In genomic region chr11:78653294-78653909, GRCh38 we compare ENCODE assay signal across 13 cellular contexts.
"Had no signal": no experiment of that assay in that cellular context is flagged by ENCODE, and none has a peak within 500 bp of the region (broad histone marks: within the 10 kb centered on the region; RNA-seq: fewer than 3 reads in every experiment).

No MANE protein-coding gene starts in this region.

- H3K4me1 ChIP-seq: breast epithelium, pancreas, SJCRH30, tibial nerve had no signal

- H3K27ac ChIP-seq: breast epithelium, dorsolateral prefrontal cortex, esophagus squamous epithelium, pancreas, SJCRH30, tibial nerve had no signal

- H3K4me3 ChIP-seq: breast epithelium, dorsolateral prefrontal cortex, esophagus squamous epithelium, pancreas, SJCRH30, tibial nerve had no signal

- ATAC-seq: left ventricle myocardium superior, pancreas had no signal

- H3K9me3 ChIP-seq: breast epithelium, esophagus squamous epithelium, pancreas, SJCRH30, tibial nerve had no signal

- H3K36me3 ChIP-seq: breast epithelium, pancreas, SJCRH30 had no signal

- H3K27me3 ChIP-seq: breast epithelium, dorsolateral prefrontal cortex, esophagus squamous epithelium, pancreas, SJCRH30, tibial nerve had no signal

- H3K9me3 Mint-ChIP-seq: activated naive CD4-positive, alpha-beta T cell treated with anti-CD3 and anti-CD28 coated beads, Interleukin-2, amount 50 U/mL, for 72 hours had no signal

- DNase-seq: activated CD4-positive, alpha-beta T cell treated with anti-CD3 and anti-CD28 coated beads, Interleukin-2, amount 50 U/mL, for 4 hours; activated CD4-positive, CD25-positive, alpha-beta regulatory T cell; aorta; dorsolateral prefrontal cortex; esophagus squamous epithelium; kidney; left ventricle myocardium superior; pancreas; SJCRH30; stimulated activated CD4-positive, alpha-beta T cell treated with anti-CD3 and anti-CD28 coated beads, Interleukin-4, amount 100 ng/mL, for 4 hours had no signal
